8 cellular contexts compared by ENCODE assay signal in the genomic region with DNA sequence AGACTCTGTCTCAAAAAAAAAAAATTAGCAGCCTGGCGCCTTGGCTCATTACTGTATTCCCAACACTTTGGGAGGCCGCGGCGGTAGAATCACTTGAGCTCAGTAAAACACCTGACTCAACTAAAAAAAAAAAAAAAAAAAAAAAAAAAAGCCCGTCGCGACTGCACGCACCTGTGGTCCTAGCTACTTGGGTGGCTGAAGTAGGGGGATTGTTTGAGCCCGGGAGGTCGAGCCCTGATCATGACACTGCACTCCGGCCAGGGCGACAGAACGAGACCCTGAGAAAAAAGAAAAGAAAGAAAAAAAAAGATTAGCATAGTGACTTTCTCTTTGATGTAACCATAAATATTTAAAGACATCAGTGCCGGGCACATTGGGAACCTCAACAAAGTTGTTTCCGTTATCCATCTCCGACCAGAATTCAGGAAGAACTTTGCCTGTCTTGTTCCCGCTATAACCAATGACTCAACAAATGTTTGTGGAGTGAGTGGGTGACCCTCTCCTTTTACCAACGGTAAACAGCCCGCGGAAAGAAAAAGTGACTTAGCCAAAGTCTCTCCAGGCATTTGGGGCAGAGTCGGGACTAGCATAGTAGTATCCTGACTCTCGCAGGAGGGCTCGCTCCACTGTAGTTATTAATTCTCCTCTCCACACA. TPM values are rescaled to one million over a fixed set of nuclear protein-coding genes. Genes with fewer than 3 reads are reported as not detected.
A peak's percentile ranks its signal among the peaks of the same experiment; 100 is the strongest.
DNase-seq lines count a peak whose midpoint lies in the region; ATAC-seq and TF ChIP-seq lines count a peak whose summit lies in the region.

No MANE protein-coding gene starts in this region.

- POLR2A ChIA-PET in CD4-positive, alpha-beta T cell (lab: Charles Lee): interaction anchor here (0.6 to 2.6 kb wide), 18 partner anchors 11 to 1390 kb away, joined by 3 to 45 read pairs (median 4); a partner anchor contains a TSS

- no peaks in the 10 kb centered on the region for H3K9me3 Mint-ChIP-seq in CD4-positive, alpha-beta T cell
- no peaks in the 10 kb centered on the region for H3K9me3 Mint-ChIP-seq in endodermal cell

- peaks cover 39% of the 10 kb centered on the region for H3K36me3 Mint-ChIP-seq in CD4-positive, alpha-beta T cell (ENCODE audit: low read depth)
- peaks cover 17% of the 10 kb centered on the region for H3K36me3 Mint-ChIP-seq in endodermal cell (ENCODE audit: low read depth)

- intact Hi-C loops in CD4-positive, alpha-beta T cell (cut with DNase I, micrococcal nuclease): loop anchor here (1.0 to 10.0 kb wide), 6 partner anchors 37 to 408 kb away; a partner anchor contains a TSS
- intact Hi-C loops in aorta (cut with DNase I): loop anchor here in 1 of 2 donors (1.0 to 10.0 kb wide), 3 partner anchors 37 to 411 kb away; a partner anchor contains a TSS

- 4 to 7% methylated on average over 11 to 22 of the region's 23 CpGs for WGBS in endodermal cell (ENCODE audit: insufficient coverage in 1 of 2, insufficient read length in 1 of 2), 2 experiments
- 0 to 1% methylated on average over 23 of the region's 23 CpGs for WGBS in aorta, 2 donors

- CTCF ChIA-PET in CD4-positive, alpha-beta T cell (lab: Charles Lee): interaction anchor here (0.6 to 2.7 kb wide), 3 partner anchors 22 to 289 kb away, joined by 4 to 12 read pairs (median 7); no protein-coding TSS in a partner anchor

- H3K9me3 ChIP-seq in CD4-positive, alpha-beta T cell (ENCODE audit: control insufficient read depth, low read length): no peaks in the 10 kb centered on the region
- H3K9me3 ChIP-seq in WERI-Rb-1 (ENCODE audit: severe bottlenecking) (no peaks in the 10 kb centered on the region), endodermal cell (ENCODE audit: control insufficient read depth, low read length) (no peaks in the 10 kb centered on the region), mucosa of stomach (ENCODE audit: control insufficient read depth, low read length) (no peaks in the 10 kb centered on the region), aorta (ENCODE audit: control insufficient read depth, low read length) (no peaks in the 10 kb centered on the region)

- H3K4me3 Mint-ChIP-seq in CD4-positive, alpha-beta T cell: peak overlapping the region; percentile 93
- peak overlapping the region; percentile 97 for H3K4me3 Mint-ChIP-seq in endodermal cell

- H3K9ac ChIP-seq in endodermal cell (ENCODE audit: extremely low read depth, low read length, poor library complexity, severe bottlenecking) (peak overlapping the region; percentile 94), mucosa of stomach (ENCODE audit: low read length) (peak overlapping the region; percentile 95)

- H3K27ac Mint-ChIP-seq in CD4-positive, alpha-beta T cell: peak overlapping the region; percentile 94
- H3K27ac Mint-ChIP-seq in endodermal cell: peak overlapping the region; percentile 99

- DNase-seq in CD4-positive, alpha-beta T cell: peak in 4 of 10 experiments; percentile 6 to 19 (median 12)
- DNase-seq in WERI-Rb-1: no peak
- DNase-seq in endodermal cell: peak; percentile 55
- DNase-seq in aorta: no peak
- no peak for DNase-seq in iPS-NIHi7 (ENCODE audit: extremely low spot score)

- no peak for TF ChIP-seq CTCF in CD4-positive, alpha-beta T cell (IDR thresholded peaks at IDR 0.05)
- TF ChIP-seq CTCF in WERI-Rb-1 (IDR thresholded peaks at IDR 0.05; ENCODE audit: low read depth, low read length) (no peak), endodermal cell (conservative IDR thresholded peaks at IDR 0.05) (no peak)

- H3K36me3 ChIP-seq in WERI-Rb-1: peaks cover 32% of the 10 kb centered on the region
- peaks cover 12% of the 10 kb centered on the region for H3K36me3 ChIP-seq in endodermal cell (ENCODE audit: control insufficient read depth, insufficient read depth, low read length)
- no peaks in the 10 kb centered on the region for H3K36me3 ChIP-seq in mucosa of stomach (ENCODE audit: control insufficient read depth, insufficient read depth, low read length)
- H3K36me3 ChIP-seq in aorta (ENCODE audit: control insufficient read depth in 1 of 2, insufficient read depth in 2 of 2, low read length in 1 of 2): peaks cover under 1% of the 10 kb centered on the region in 2 donors

- ATAC-seq in CD4-positive, alpha-beta T cell (ENCODE audit: poor library complexity): peak; percentile 60
- ATAC-seq in GM19438 (IDR thresholded peaks at IDR 0.05; ENCODE audit: low read depth, unreplicated experiment) (peak; percentile 48), HG03439 (IDR thresholded peaks at IDR 0.05; ENCODE audit: unreplicated experiment) (peak; percentile 47), aorta (ENCODE audit: low FRiP score) (peak; percentile 82)

- H3K4me1 Mint-ChIP-seq in CD4-positive, alpha-beta T cell (ENCODE audit: low read depth): peaks cover 42% of the 10 kb centered on the region
- H3K4me1 Mint-ChIP-seq in endodermal cell: peaks cover 11% of the 10 kb centered on the region

- peak overlapping the region; percentile 68 for H3K27ac ChIP-seq in CD4-positive, alpha-beta T cell (ENCODE audit: low read depth, low read length)
- H3K27ac ChIP-seq in WERI-Rb-1 (peak overlapping the region; percentile 93), endodermal cell (ENCODE audit: low read depth, low read length) (no peak overlapping the region), aorta (ENCODE audit: low read depth in 1 of 2, low read length in 2 of 2) (peak overlapping the region in 1 of 2 donors; percentile 43)

- H3K4me3 ChIP-seq in WERI-Rb-1 (ENCODE audit: low read depth, low read length): peak overlapping the region; percentile 93
- peak overlapping the region; percentile 99 for H3K4me3 ChIP-seq in endodermal cell (ENCODE audit: low read length)
- H3K4me3 ChIP-seq in mucosa of stomach (ENCODE audit: low read length): peak overlapping the region; percentile 96
- peak overlapping the region; percentile 84 to 99 for H3K4me3 ChIP-seq in aorta (ENCODE audit: low read length in 2 of 2)

- no peaks in the 10 kb centered on the region for H3K4me1 ChIP-seq in endodermal cell (ENCODE audit: control insufficient read depth, insufficient read depth, low read length)
- H3K4me1 ChIP-seq in mucosa of stomach (ENCODE audit: control insufficient read depth, insufficient read depth, low read length): peaks cover 14% of the 10 kb centered on the region
- H3K4me1 ChIP-seq in aorta (ENCODE audit: control insufficient read depth in 1 of 2, insufficient read depth in 2 of 2, low read length in 2 of 2): peaks cover 0 to 5% of the 10 kb centered on the region in 2 donors

- no peaks in the 10 kb centered on the region for H3K27me3 ChIP-seq in CD4-positive, alpha-beta T cell (ENCODE audit: control insufficient read depth, insufficient read depth, low read length)
- H3K27me3 ChIP-seq in WERI-Rb-1 (ENCODE audit: insufficient read depth, low read depth, severe bottlenecking) (no peaks in the 10 kb centered on the region), endodermal cell (ENCODE audit: control insufficient read depth, insufficient read depth, low read length, poor library complexity, severe bottlenecking) (no peaks in the 10 kb centered on the region), mucosa of stomach (ENCODE audit: control insufficient read depth, insufficient read depth, low read length) (no peaks in the 10 kb centered on the region), aorta (ENCODE audit: control insufficient read depth in 1 of 2, insufficient read depth in 2 of 2, low read length in 1 of 2) (no peaks in the 10 kb centered on the region)

- no peaks in the 10 kb centered on the region for H3K27me3 Mint-ChIP-seq in CD4-positive, alpha-beta T cell
- no peaks in the 10 kb centered on the region for H3K27me3 Mint-ChIP-seq in endodermal cell (ENCODE audit: insufficient read depth)

RNA-seq across cellular contexts. Expression of a gene that starts 0.6 kb away (rescaled TPM):
- total RNA-seq in CD4-positive, alpha-beta T cell: 10 to 100 TPM; 50.5 to 64.7 TPM
- total RNA-seq in endodermal cell (100 to 1,000 TPM in 1 of 2 donors, 10 to 100 TPM in 1; 94.5 to 107 TPM), aorta (10 to 100 TPM; 40.9 to 52.7 TPM)
- polyA plus RNA-seq in endodermal cell (2013, experiment 1 of 2): 73.8 TPM
- polyA plus RNA-seq in endodermal cell (2013, experiment 2 of 2): 61.5 TPM
- 10 to 100 TPM; 10.2 to 12.8 TPM for polyA plus RNA-seq in aorta

RNA-seq across cellular contexts. Expression of a gene that starts 36.9 kb away (rescaled TPM):
- 10 to 100 TPM; 61.6 TPM for total RNA-seq in CD4-positive, alpha-beta T cell
- total RNA-seq in endodermal cell: 10 to 100 TPM; 34.3 to 39.9 TPM
- 29.2 TPM for polyA plus RNA-seq in endodermal cell (2013, experiment 1 of 2)
- 27.9 TPM for polyA plus RNA-seq in endodermal cell (2013, experiment 2 of 2)
- 10 to 100 TPM; 65.4 to 93.4 TPM for total RNA-seq in aorta
- 10 to 100 TPM; 36.9 to 39.8 TPM for polyA plus RNA-seq in aorta
